19 cellular contexts compared by ENCODE assay signal in genomic region chr15:31590609-31591008, GRCh38.
DNase-seq lines count a peak whose midpoint lies in the region; ATAC-seq and TF ChIP-seq lines count a peak whose summit lies in the region.
"Had no signal": no experiment of that assay in that cellular context is flagged by ENCODE, and none has a peak within 500 bp of the region (broad histone marks: within the 10 kb centered on the region; RNA-seq: fewer than 3 reads in every experiment).

No MANE protein-coding gene starts in this region.

- no peak overlapping the region for H4K8ac ChIP-seq in IMR-90 (ENCODE audit: low read depth in 2 of 2, low read length in 2 of 2)

- H3K14ac ChIP-seq in IMR-90 (replicated peaks; ENCODE audit: low read depth, low read length) = no peak overlapping the region

- peak; percentile 50 for DNase-seq in AG04450 (ENCODE audit: low read depth, low spot score)
- peak; percentile 78 for DNase-seq in IMR-90
- peak; percentile 22 for DNase-seq in fibroblast of peridontal ligament (ENCODE audit: extremely low read depth)
- no peak for DNase-seq in natural killer cell
- DNase-seq in tibial artery = no peak
- no peak for DNase-seq in anterior cingulate cortex (lab: John Stamatoyannopoulos, UW)
- DNase-seq: 8988T; Caco-2; CD4-positive, CD25-positive, alpha-beta regulatory T cell; CD8-positive, alpha-beta T cell; DMS153; DND-41; H9; HFFc6 had no signal

- ATAC-seq in IMR-90 (ENCODE audit: low read depth) (peak; percentile 68), natural killer cell (no peak)
- ATAC-seq: A549; CD8-positive, alpha-beta T cell; HCT116 had no signal

- peak overlapping the region; percentile 6; the same call in 1 of the 2 replicates for H3K18ac ChIP-seq in IMR-90 (ENCODE audit: low read depth, low read length)

- in situ Hi-C loops in IMR-90 (cut with MboI; ENCODE audit: low sequenced_read_pairs) = no loop called here

- 0 out of 2 replicates have a peak overlapping the region, but pooled peaks have one; percentile 20 for H2BK120ac ChIP-seq in IMR-90 (ENCODE audit: low read depth, low read length)

- no peaks in the 10 kb centered on the region for H3K9me3 Mint-ChIP-seq in natural killer cell
- H3K9me3 Mint-ChIP-seq: CD8-positive, alpha-beta T cell; HFFc6 had no signal

- intact Hi-C loops in IMR-90 (cut with micrococcal nuclease) = no loop called here
- intact Hi-C loops in natural killer cell (cut with micrococcal nuclease) = no loop called here
- intact Hi-C loops in tibial artery (cut with DNase I; ENCODE audit: low total_unique reads) = no loop called here

- CTCF ChIA-PET in AG04450 (lab: Charles Lee) = interaction anchor here (0.8 to 3.2 kb wide), 2 partner anchors 15 to 19 kb away, joined by 3 to 8 read pairs; no protein-coding TSS in a partner anchor
- CTCF ChIA-PET in IMR-90 (lab: Yijun Ruan, JAX) = no interaction called here

- peak overlapping the region; percentile 7; the same call in 1 of the 2 replicates for H3K4me2 ChIP-seq in IMR-90 (ENCODE audit: low read depth, low read length)
- H3K4me2 ChIP-seq: A549, BLaER1 had no signal

- H2AK9ac ChIP-seq in IMR-90 (replicated peaks; ENCODE audit: low read depth, low read length, poor library complexity) = no peak overlapping the region

- TF ChIP-seq POLR2A in IMR-90 (IDR thresholded peaks at IDR 0.05; ENCODE audit: low read depth, low read length) = no peak

- peaks cover 6% of the 10 kb centered on the region; the same call in 1 of the 2 replicates for H3K9me1 ChIP-seq in IMR-90 (ENCODE audit: insufficient read depth, low read length)

- no peak overlapping the region for H2BK5ac ChIP-seq in IMR-90 (ENCODE audit: low read depth, low read length, poor library complexity, severe bottlenecking)

- no peak overlapping the region for H3K27ac Mint-ChIP-seq in natural killer cell
- H3K27ac Mint-ChIP-seq: B cell; CD4-positive, CD25-positive, alpha-beta regulatory T cell; CD8-positive, alpha-beta T cell; HFFc6 had no signal

- H3K27me3 ChIP-seq in AG04450 (ENCODE audit: control insufficient read depth, insufficient read depth, low read length) (no peaks in the 10 kb centered on the region), IMR-90 (ENCODE audit: control insufficient read depth, insufficient read depth, low read length) (no peaks in the 10 kb centered on the region), tibial artery (no peaks in the 10 kb centered on the region)
- H3K27me3 ChIP-seq: BLaER1 had no signal

- H2BK15ac ChIP-seq in IMR-90 (ENCODE audit: low read depth, low read length) = no peak overlapping the region

- no peaks in the 10 kb centered on the region for H3K4me1 Mint-ChIP-seq in natural killer cell
- H3K4me1 Mint-ChIP-seq: B cell; CD4-positive, CD25-positive, alpha-beta regulatory T cell had no signal

- H3K4ac ChIP-seq in IMR-90 (ENCODE audit: low read depth, low read length) = peak overlapping the region; percentile 7

- 0% methylated on average over 1 of the region's 4 CpGs; no CpG with 5 or more reads in 1 of the 2 experiments for WGBS in IMR-90 (ENCODE audit: extremely low coverage in 2 of 2, insufficient read length in 1 of 2), 2 experiments

- TF ChIP-seq RAD21 in IMR-90 (IDR thresholded peaks at IDR 0.05; ENCODE audit: low read length) = no peak

- no peaks in the 10 kb centered on the region for H3K36me3 ChIP-seq in IMR-90 (ENCODE audit: control insufficient read depth, insufficient read depth, low read length)
- H3K36me3 ChIP-seq in tibial artery = no peaks in the 10 kb centered on the region
- H3K36me3 ChIP-seq: BLaER1 had no signal

- dilution Hi-C loops in IMR-90 (cut with HindIII; ENCODE audit: low sequenced_read_pairs, unreplicated experiment) = no loop called here

- H3K9me3 ChIP-seq in AG04450 (ENCODE audit: control insufficient read depth, insufficient read depth, low read length) (no peaks in the 10 kb centered on the region; the same call in 1 of the 2 replicates), IMR-90 (ENCODE audit: control insufficient read depth, insufficient read depth, low read length) (no peaks in the 10 kb centered on the region), tibial artery (peaks cover 0 to 6% (median 0%) of the 10 kb centered on the region in 3 donors)
- H3K9me3 ChIP-seq: A549, BLaER1, Caco-2 had no signal

- BruUV-seq in IMR-90 (replicated peaks; lab: Mats Ljungman, UMichigan) = no TSS peak

- H4K91ac ChIP-seq in IMR-90 (ENCODE audit: insufficient read depth, low read depth, low read length) = no peak overlapping the region

- POLR2A ChIA-PET in AG04450 (lab: Yijun Ruan, JAX) (interaction anchor here (3.3 kb wide), 1 partner anchor 16 kb away, joined by 13 read pairs; no protein-coding TSS in a partner anchor), IMR-90 (lab: Charles Lee; ENCODE audit: unreplicated experiment) (no interaction called here)

- no peak for TF ChIP-seq CTCF in AG04450 (IDR thresholded peaks at IDR 0.05; ENCODE audit: low read depth, low read length)
- no peak for TF ChIP-seq CTCF in IMR-90 (conservative IDR thresholded peaks at IDR 0.05; ENCODE audit: low read depth, low read length)
- no peak for TF ChIP-seq CTCF in natural killer cell (IDR thresholded peaks at IDR 0.05)
- TF ChIP-seq CTCF in tibial artery (IDR thresholded peaks at IDR 0.05) = no peak

- no peak overlapping the region for H3K4me3 Mint-ChIP-seq in natural killer cell
- H3K4me3 Mint-ChIP-seq: B cell; CD4-positive, CD25-positive, alpha-beta regulatory T cell; CD8-positive, alpha-beta T cell; H9; HFFc6 had no signal

- H3K9ac ChIP-seq in IMR-90 (ENCODE audit: low read depth, low read length) = no peak overlapping the region
- H3K9ac ChIP-seq: BLaER1 had no signal

- H2AFZ ChIP-seq in IMR-90 (replicated peaks; ENCODE audit: low read length, poor library complexity) = no peak overlapping the region

- H2AK5ac ChIP-seq in IMR-90 (ENCODE audit: low read depth, low read length) = no peak overlapping the region

- H3K23ac ChIP-seq in IMR-90 (ENCODE audit: low read depth, low read length) = no peak overlapping the region

- H3K4me3 ChIP-seq in AG04450 (ENCODE audit: low read depth, low read length) (no peak overlapping the region), IMR-90 (ENCODE audit: insufficient read depth, low read depth, low read length) (no peak overlapping the region), tibial artery (no peak overlapping the region)
- H3K4me3 ChIP-seq: A549, BLaER1 had no signal

- H4K5ac ChIP-seq in IMR-90 (ENCODE audit: low read depth, low read length) = peak overlapping the region; percentile 60; the same call in 1 of the 2 replicates

- no peaks in the 10 kb centered on the region for H4K20me1 ChIP-seq in IMR-90 (ENCODE audit: insufficient read depth, low read length)
- H4K20me1 ChIP-seq: BLaER1 had no signal

- H3K56ac ChIP-seq in IMR-90 (ENCODE audit: extremely low read depth, insufficient read depth, low read length) = no peak overlapping the region

- no peak overlapping the region for H2BK20ac ChIP-seq in IMR-90 (ENCODE audit: low read depth, low read length)

- no peaks in the 10 kb centered on the region for H3K79me1 ChIP-seq in IMR-90 (ENCODE audit: low read depth in 1 of 2, low read length in 2 of 2)

- no peaks in the 10 kb centered on the region for H3K36me3 Mint-ChIP-seq in natural killer cell
- H3K36me3 Mint-ChIP-seq: CD4-positive, CD25-positive, alpha-beta regulatory T cell; CD8-positive, alpha-beta T cell had no signal

- H3K4me1 ChIP-seq in IMR-90 (ENCODE audit: control insufficient read depth, insufficient read depth, low read length) (peaks cover 5% of the 10 kb centered on the region; the same call in 1 of the 2 replicates), tibial artery (no peaks in the 10 kb centered on the region)
- H3K4me1 ChIP-seq: A549, BLaER1, Caco-2 had no signal

- H3K27me3 Mint-ChIP-seq in natural killer cell (ENCODE audit: low read depth in 2 of 2) = peaks cover 7 to 11% of the 10 kb centered on the region in 2 donors
- H3K27me3 Mint-ChIP-seq: CD4-positive, CD25-positive, alpha-beta regulatory T cell had no signal

- H3K27ac ChIP-seq in AG04450 (ENCODE audit: low read depth, low read length) (peak overlapping the region; percentile 39), IMR-90 (ENCODE audit: insufficient read depth, low read length) (peak overlapping the region; percentile 26; the same call in 1 of the 2 replicates), tibial artery (no peak overlapping the region)
- H3K27ac ChIP-seq: A549, BLaER1, C4-2B had no signal

TF ChIP-seq in IMR-90, 13 proteins besides CTCF, POLR2A, EP300 and RAD21:
- TF ChIP-seq RFX5 (IDR thresholded peaks at IDR 0.05; ENCODE audit: low read depth, low read length) (no peak), FOS (IDR thresholded peaks at IDR 0.05; ENCODE audit: low read depth, low read length) (no peak), MXI1 (IDR thresholded peaks at IDR 0.05; ENCODE audit: borderline replicate concordance, low read depth, low read length) (no peak), CHD1 (IDR thresholded peaks at IDR 0.05; ENCODE audit: low read depth, low read length) (no peak), MAFK (IDR thresholded peaks at IDR 0.05; ENCODE audit: low read depth, low read length) (no peak), SMC3 (IDR thresholded peaks at IDR 0.05; ENCODE audit: low read depth, low read length) (no peak), CEBPB (IDR thresholded peaks at IDR 0.05; ENCODE audit: low read depth, low read length) (no peak), ELK1 (IDR thresholded peaks at IDR 0.05; ENCODE audit: borderline replicate concordance, low read depth, low read length) (no peak), RCOR1 (IDR thresholded peaks at IDR 0.05; ENCODE audit: insufficient replicate concordance, low read length) (no peak), MAZ (IDR thresholded peaks at IDR 0.05; ENCODE audit: borderline replicate concordance, low read depth, low read length) (no peak), USF2 (IDR thresholded peaks at IDR 0.05; ENCODE audit: low read depth, low read length) (no peak), NFE2L2 (IDR thresholded peaks at IDR 0.05; ENCODE audit: low read depth, low read length) (no peak), BHLHE40 (IDR thresholded peaks at IDR 0.05; ENCODE audit: low read depth, low read length) (no peak)

Comparison
In these comparisons a context has a peak if more than half of its experiments do, and no peak if none do; other contexts are left out.
1. DNase-seq: peak in AG04450 (single experiment), IMR-90 (single experiment) and fibroblast of peridontal ligament (single experiment); none in natural killer cell (single experiment), tibial artery (0 of 2) and anterior cingulate cortex (0 of 58).
2. H3K27ac ChIP-seq: peak in AG04450 (single experiment) and IMR-90 (single experiment); none in tibial artery (0 of 2).